Comparison of ENCODE assay signal across 7 cellular contexts in genomic region chr19:18522862-18523440, GRCh38. TPM values are rescaled to one million over a fixed set of nuclear protein-coding genes. Genes with fewer than 3 reads are reported as not detected.
DNase-seq lines count a peak whose midpoint lies in the region; ATAC-seq and TF ChIP-seq lines count a peak whose summit lies in the region.
"Not testable (repeated sequence)": the region's sequence is repeated elsewhere in the genome, so short reads cannot be mapped to it uniquely, and the experiment has no call there.

No MANE protein-coding gene starts in this region.

- 0 out of 2 replicates have a peak overlapping the region, but pooled peaks have one; percentile 7 for H3K9ac ChIP-seq in KMS-11

- TF ChIP-seq POLR2A in gastrocnemius medialis (IDR thresholded peaks at IDR 0.05), result not testable (repeated sequence)

- H3K27me3 Mint-ChIP-seq in Caco-2 (ENCODE audit: insufficient read depth, unreplicated experiment); WTC11 (ENCODE audit: low read depth): not testable (repeated sequence)

- intact Hi-C loops in Caco-2 (cut with micrococcal nuclease; ENCODE audit: unreplicated experiment) (loop anchor here (1.0 to 5.0 kb wide), 5 partner anchors 34 to 113 kb away; partner anchors contain the start of genes KXD1, REX1BD and UBA52), ascending aorta (cut with DNase I) (loop anchor here (1.0 kb wide), 5 partner anchors 20 to 113 kb away; partner anchors contain the start of genes FKBP8, KXD1 and UBA52), gastrocnemius medialis (cut with DNase I; ENCODE audit: low total_unique reads) (loop anchor here (1.0 to 5.0 kb wide), 4 partner anchors 20 to 246 kb away; partner anchors contain the start of genes FKBP8, KXD1 and UBA52)

- TF ChIP-seq CTCF in Caco-2 (IDR thresholded peaks at IDR 0.05; ENCODE audit: insufficient read depth in 1 of 2, low read depth in 1 of 2, low read length in 1 of 2, severe bottlenecking in 1 of 2, unreplicated experiment in 1 of 2); KMS-11 (conservative IDR thresholded peaks at IDR 0.05; ENCODE audit: low read depth, low read length); WTC11 (IDR thresholded peaks at IDR 0.05); ascending aorta (IDR thresholded peaks at IDR 0.05); epithelial cell of proximal tubule (conservative IDR thresholded peaks at IDR 0.05; ENCODE audit: low read depth, low read length); gastrocnemius medialis (IDR thresholded peaks at IDR 0.05 in 4 of 5, conservative IDR thresholded peaks at IDR 0.05 in 1 of 5): not testable (repeated sequence)

- WGBS in mesodermal cell (ENCODE audit: insufficient coverage in 2 of 2), 2 experiments, result 87 to 94% methylated on average over 18 to 19 of the region's 19 CpGs

- POLR2A ChIA-PET in Caco-2 (lab: Charles Lee), result interaction anchor here (0.5 to 1.3 kb wide), 2 partner anchors 22 to 66 kb away, joined by 3 to 11 read pairs; no protein-coding TSS in a partner anchor
- POLR2A ChIA-PET in WTC11 (lab: Charles Lee), result interaction anchor here (0.5 to 1.4 kb wide), 4 partner anchors 8 to 49 kb away, joined by 3 read pairs; partner anchors contain the start of gene UBA52

- H3K27ac Mint-ChIP-seq in Caco-2 (ENCODE audit: unreplicated experiment) (peak overlapping the region; percentile 89), WTC11 (peak overlapping the region; percentile 89; the same call in 1 of the 2 replicates)

- not testable (repeated sequence) for H3K9me3 ChIP-seq in Caco-2; ascending aorta; mesodermal cell (ENCODE audit: control insufficient read depth, low read length); gastrocnemius medialis

- not testable (repeated sequence) for H3K4me3 ChIP-seq in Caco-2 (ENCODE audit: low read depth, low read length); KMS-11 (IDR thresholded peaks at IDR 0.05; ENCODE audit: insufficient read depth, low read depth, low read length); mesodermal cell (ENCODE audit: extremely low read depth, insufficient read depth, low read length, poor library complexity, severe bottlenecking)
- peak overlapping the region; percentile 37 to 49 for H3K4me3 ChIP-seq in ascending aorta
- peak overlapping the region; percentile 38 for H3K4me3 ChIP-seq in epithelial cell of proximal tubule (ENCODE audit: low read depth, low read length)
- H3K4me3 ChIP-seq in gastrocnemius medialis, result peak overlapping the region in 2 of 4 donors; percentile 17 to 34

- not testable (repeated sequence) for H3K9me3 Mint-ChIP-seq in Caco-2 (ENCODE audit: unreplicated experiment); WTC11

- peaks cover 35% of the 10 kb centered on the region for H3K79me2 ChIP-seq in KMS-11 (ENCODE audit: insufficient read depth, low read depth)

- not testable (repeated sequence) for H3K36me3 ChIP-seq in Caco-2 (ENCODE audit: control insufficient read depth, insufficient read depth, low read length); KMS-11 (ENCODE audit: insufficient read depth); ascending aorta; mesodermal cell (ENCODE audit: control insufficient read depth, insufficient read depth, low read length); gastrocnemius medialis

- in situ Hi-C loops in gastrocnemius medialis (cut with MboI; ENCODE audit: low sequenced_read_pairs in 4 of 4), result not testable (repeated sequence)

- H3K36me3 Mint-ChIP-seq in Caco-2 (ENCODE audit: insufficient read depth, unreplicated experiment); WTC11: not testable (repeated sequence)

- peak overlapping the region; percentile 81 for H3K4me3 Mint-ChIP-seq in Caco-2 (ENCODE audit: unreplicated experiment)
- peak overlapping the region; percentile 36 for H3K4me3 Mint-ChIP-seq in WTC11

- not testable (repeated sequence) for H4K20me1 ChIP-seq in KMS-11 (ENCODE audit: insufficient read depth)

- DNase-seq in Caco-2; WTC11 (ENCODE audit: low spot score); ascending aorta (ENCODE audit: low spot score in 2 of 2); epithelial cell of proximal tubule (ENCODE audit: low read depth); gastrocnemius medialis: not testable (repeated sequence)

- H3K27me3 ChIP-seq in Caco-2 (replicated peaks; ENCODE audit: control insufficient read depth, insufficient read depth, low read length); KMS-11 (ENCODE audit: insufficient read depth, low read depth); ascending aorta; gastrocnemius medialis: not testable (repeated sequence)

- not testable (repeated sequence) for H3K4me1 Mint-ChIP-seq in Caco-2 (ENCODE audit: low read depth, unreplicated experiment); WTC11

- H3K4me1 ChIP-seq in Caco-2; mesodermal cell (ENCODE audit: control insufficient read depth, insufficient read depth, low read length, poor library complexity, severe bottlenecking): not testable (repeated sequence)
- H3K4me1 ChIP-seq in KMS-11 (ENCODE audit: low read depth, poor library complexity, severe bottlenecking) (peaks cover 25% of the 10 kb centered on the region), ascending aorta (peaks cover 3 to 10% of the 10 kb centered on the region in 2 donors), gastrocnemius medialis (peaks cover 24 to 27% of the 10 kb centered on the region in 2 donors)

- CTCF ChIA-PET in Caco-2 (lab: Charles Lee), result interaction anchor here (0.5 to 2.0 kb wide), 5 partner anchors 8 to 243 kb away, joined by 3 to 6 read pairs (median 3); no protein-coding TSS in a partner anchor
- CTCF ChIA-PET in WTC11 (lab: Charles Lee), result interaction anchor here (0.7 to 5.0 kb wide), 10 partner anchors 12 to 86 kb away, joined by 3 to 36 read pairs (median 4); partner anchors contain the start of genes KXD1 and UBA52

- ATAC-seq in WTC11, gastrocnemius medialis: not testable (repeated sequence)

- H3K27ac ChIP-seq in KMS-11, result not testable (repeated sequence)
- H3K27ac ChIP-seq in ascending aorta (peak overlapping the region; percentile 12 to 62), mesodermal cell (ENCODE audit: low read depth, low read length, severe bottlenecking) (peak overlapping the region; percentile 39), gastrocnemius medialis (peak overlapping the region; percentile 49 to 71 (median 54))

- peak overlapping the region; percentile 80; the same call in 1 of the 2 replicates for H3K4me2 ChIP-seq in KMS-11

- peak overlapping the region; percentile 65 for H2AFZ ChIP-seq in KMS-11 (ENCODE audit: low read depth)

- TSS peak; percentile 91 for BruUV-seq in Caco-2 (replicated peaks; lab: Mats Ljungman, UMichigan)

TF ChIP-seq in WTC11, 78 proteins besides CTCF, POLR2A, EP300 and RAD21:
- TF ChIP-seq ERG (CRISPR knock-in tag; IDR thresholded peaks at IDR 0.05), result 0 out of 2 replicates have a peak, but pooled peaks have one; percentile 23
- peak; percentile 99 for TF ChIP-seq ZNF121 (CRISPR knock-in tag; IDR thresholded peaks at IDR 0.05)
- TF ChIP-seq GTF2I (CRISPR knock-in tag; conservative IDR thresholded peaks at IDR 0.05), result peak; percentile 91

RNA-seq across cellular contexts. Expression of gene ELL, which starts 1.1 kb away (rescaled TPM):
- total RNA-seq in Caco-2 (2022) (11.2 and 12.1 TPM in 2 replicates), WTC11 (2021) (11.6 to 17.3 TPM (median 13.1 TPM) in 3 replicates), ascending aorta (30.5 TPM), epithelial cell of proximal tubule (7.6 and 10.9 TPM in 2 replicates), gastrocnemius medialis (10 to 100 TPM; 21.8 to 30.8 (median 27.3) TPM)
- 8.6 TPM for polyA plus RNA-seq in mesodermal cell (2013, experiment 1 of 2)
- 9.1 TPM for polyA plus RNA-seq in mesodermal cell (2013, experiment 2 of 2)

RNA-seq across cellular contexts. Expression of gene FKBP8, which starts 20.4 kb away (rescaled TPM):
- total RNA-seq in Caco-2 (2022), result 174 and 184 TPM in 2 replicates
- total RNA-seq in WTC11 (2021), result 345 to 423 TPM (median 410 TPM) in 3 replicates
- total RNA-seq in ascending aorta, result 395 TPM
- 223 and 315 TPM in 2 replicates for total RNA-seq in epithelial cell of proximal tubule
- polyA plus RNA-seq in mesodermal cell (2013, experiment 1 of 2), result 225 TPM
- polyA plus RNA-seq in mesodermal cell (2013, experiment 2 of 2), result 200 TPM
- 100 to 1,000 TPM; 157 to 195 (median 184) TPM for total RNA-seq in gastrocnemius medialis

RNA-seq across cellular contexts. Expression of gene KXD1, which starts 34.7 kb away (rescaled TPM):
- total RNA-seq in Caco-2 (2022) (77.5 and 80.2 TPM in 2 replicates), WTC11 (2021) (136 to 155 TPM (median 154 TPM) in 3 replicates), ascending aorta (178 TPM), epithelial cell of proximal tubule (128 and 207 TPM in 2 replicates), gastrocnemius medialis (100 to 1,000 TPM in 3 of 4 donors, 10 to 100 TPM in 1; 97.1 to 155 (median 106) TPM)
- polyA plus RNA-seq in mesodermal cell (2013, experiment 1 of 2), result 129 TPM
- polyA plus RNA-seq in mesodermal cell (2013, experiment 2 of 2), result 107 TPM

RNA-seq across cellular contexts. Expression of gene UBA52, which starts 48.7 kb away (rescaled TPM):
- 1,276 and 1,389 TPM in 2 replicates for total RNA-seq in Caco-2 (2022)
- total RNA-seq in WTC11 (2021), result 1,300 to 1,361 TPM (median 1,328 TPM) in 3 replicates
- total RNA-seq in ascending aorta, result 554 TPM
- 1,133 and 1,698 TPM in 2 replicates for total RNA-seq in epithelial cell of proximal tubule
- polyA plus RNA-seq in mesodermal cell (2013, experiment 1 of 2), result 1,619 TPM
- 1,435 TPM for polyA plus RNA-seq in mesodermal cell (2013, experiment 2 of 2)
- total RNA-seq in gastrocnemius medialis, result 100 to 1,000 TPM; 512 to 719 (median 537) TPM
